Comparison of ENCODE assay signal across 13 cellular contexts in the genomic region with DNA sequence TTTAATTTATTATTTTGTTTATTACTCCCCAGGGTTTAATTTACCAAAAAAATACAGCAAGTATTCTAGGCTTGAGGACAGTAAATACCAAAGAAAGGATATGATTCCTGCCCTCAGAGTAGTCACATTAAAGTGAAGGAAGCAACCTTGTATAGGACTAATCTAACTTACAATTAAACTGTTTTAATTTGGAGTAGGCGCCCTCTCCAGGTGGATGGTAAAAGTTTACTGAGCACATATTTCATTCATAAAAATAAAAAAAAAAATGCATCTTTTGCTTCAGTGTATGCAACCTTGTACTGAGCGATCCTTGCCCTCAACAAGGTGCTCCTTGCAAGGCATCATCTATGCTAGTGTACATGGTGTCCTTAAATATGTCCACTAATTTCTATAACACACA.
DNase-seq lines count a peak whose midpoint lies in the region; ATAC-seq and TF ChIP-seq lines count a peak whose summit lies in the region.
"Had no signal": no experiment of that assay in that cellular context is flagged by ENCODE, and none has a peak within 500 bp of the region (broad histone marks: within the 10 kb centered on the region; RNA-seq: fewer than 3 reads in every experiment).

No MANE protein-coding gene starts in this region.

- intact Hi-C loops in A673 (cut with micrococcal nuclease; ENCODE audit: unreplicated experiment): loop anchor here (10.0 kb wide), 1 partner anchor 341 kb away; no protein-coding TSS in a partner anchor

- H3K9me3 ChIP-seq in A673 (ENCODE audit: low read depth, low read length, poor library complexity, severe bottlenecking) (peaks cover 3% of the 10 kb centered on the region), H9 (ENCODE audit: control insufficient read depth, low read depth, low read length) (no peaks in the 10 kb centered on the region)
- H3K9me3 ChIP-seq: neutrophil had no signal

- no peak overlapping the region for H3K4me2 ChIP-seq in H9 (ENCODE audit: insufficient read depth, insufficient read length, low read length)

- H3K9me3 Mint-ChIP-seq in H9: peaks cover 73 to 74% of the 10 kb centered on the region in 2 experiments

- no peak overlapping the region for H2BK5ac ChIP-seq in H9 (ENCODE audit: insufficient read length, low read length)

- no peak overlapping the region for H4K91ac ChIP-seq in H9 (ENCODE audit: insufficient read length, low read depth, low read length)

- no peaks in the 10 kb centered on the region for H3K27me3 ChIP-seq in A673 (replicated peaks; ENCODE audit: insufficient read depth, low read depth, low read length, poor library complexity)
- peaks cover 22% of the 10 kb centered on the region; the same call in 1 of the 2 replicates for H3K27me3 ChIP-seq in H9 (ENCODE audit: insufficient read depth, low read length)
- no peaks in the 10 kb centered on the region for H3K27me3 ChIP-seq in foreskin keratinocyte
- H3K27me3 ChIP-seq: neutrophil had no signal

- no TSS peak for BruUV-seq in A673 (replicated peaks; lab: Mats Ljungman, UMichigan)

- no peak overlapping the region for H2BK12ac ChIP-seq in H9 (ENCODE audit: insufficient read length, low read depth, low read length)

- no peak overlapping the region for H3K18ac ChIP-seq in H9 (ENCODE audit: insufficient read length, low read depth, low read length)

- H3K79me1 ChIP-seq in H9 (ENCODE audit: insufficient read depth, low read depth, low read length, poor library complexity, severe bottlenecking): no peaks in the 10 kb centered on the region

- no peak overlapping the region for H2AFZ ChIP-seq in H9 (ENCODE audit: low read length)

- H3K4me1 ChIP-seq in A673 (ENCODE audit: insufficient read depth, low read length, poor library complexity, severe bottlenecking) (no peaks in the 10 kb centered on the region), H9 (ENCODE audit: insufficient read depth, low read length) (no peaks in the 10 kb centered on the region), foreskin keratinocyte (no peaks in the 10 kb centered on the region)

- H4K5ac ChIP-seq in H9 (ENCODE audit: insufficient read length, low read depth, low read length): no peak overlapping the region

- H3K56ac ChIP-seq in H9 (ENCODE audit: insufficient read length, low read depth, low read length): no peak overlapping the region

- H3K36me3 Mint-ChIP-seq in H9 (ENCODE audit: insufficient read depth in 1 of 3, low read depth in 3 of 3): peaks cover 4 to 7% (median 4%) of the 10 kb centered on the region in 3 experiments; a peak in 4 of 7 replicates
- H3K36me3 Mint-ChIP-seq: CD4-positive, alpha-beta memory T cell had no signal

- no peak overlapping the region for H3K27ac Mint-ChIP-seq in H9
- H3K27ac Mint-ChIP-seq: CD4-positive, alpha-beta memory T cell had no signal

- TF ChIP-seq CTCF in A673 (conservative IDR thresholded peaks at IDR 0.05; ENCODE audit: low read depth, low read length) (peak; percentile 54), H9 (conservative IDR thresholded peaks at IDR 0.05) (peak; percentile 49; the same call in 2 of the 3 replicates), foreskin keratinocyte (conservative IDR thresholded peaks at IDR 0.05) (peak; percentile 48)

- H3K4me3 ChIP-seq in A673 (ENCODE audit: low read depth, low read length, poor library complexity, severe bottlenecking): no peak overlapping the region

- no CpG with 5 or more reads among the region's 2 CpGs for WGBS in H9 (ENCODE audit: extremely low coverage, insufficient read length, low lambda C conversion rate)

- H2AK5ac ChIP-seq in H9 (ENCODE audit: insufficient read length, low read length): no peak overlapping the region

- no peak overlapping the region for H3K23ac ChIP-seq in H9 (ENCODE audit: insufficient read length, low read depth, low read length)

- POLR2A ChIA-PET in A673 (lab: Charles Lee; ENCODE audit: low non-redundant PET): no interaction called here

- H3K4me3 Mint-ChIP-seq in H9: no peak overlapping the region
- H3K4me3 Mint-ChIP-seq: CD4-positive, alpha-beta memory T cell had no signal

- no peak overlapping the region for H2BK15ac ChIP-seq in H9 (ENCODE audit: low read depth, low read length)

- DNase-seq in A673 (ENCODE audit: low spot score) (peak; percentile 53), H9 (no peak), SK-MEL-5 (ENCODE audit: low read depth, low spot score) (peak; percentile 33), foreskin keratinocyte (no peak), SKM-1 (lab: John Stamatoyannopoulos, UW; ENCODE audit: unreplicated experiment) (no peak), NCI-H1105 (lab: John Stamatoyannopoulos, UW) (no peak)
- DNase-seq: CD4-positive, alpha-beta memory T cell; NCI-H446; stimulated activated CD4-positive, alpha-beta T cell treated with anti-CD3 and anti-CD28 coated beads, Interleukin-4, amount 100 ng/mL, for 24 hours; WERI-Rb-1 had no signal

- no peak overlapping the region for H2BK20ac ChIP-seq in H9 (ENCODE audit: low read depth, low read length, poor library complexity, severe bottlenecking)

- no peak overlapping the region for H3T11ph ChIP-seq in H9 (ENCODE audit: low read length)

- H3K9ac ChIP-seq in H9 (ENCODE audit: extremely low read depth, insufficient read length, low read length): no peak overlapping the region

- H3K27me3 Mint-ChIP-seq in H9 (ENCODE audit: low read depth): peaks cover 78% of the 10 kb centered on the region
- H3K27me3 Mint-ChIP-seq: CD4-positive, alpha-beta memory T cell had no signal

- CTCF ChIA-PET in A673 (lab: Charles Lee): no interaction called here

- no peak overlapping the region for H3K14ac ChIP-seq in H9 (ENCODE audit: insufficient read depth, low read length)

- ATAC-seq in foreskin keratinocyte: no peak
- ATAC-seq in GM19328 (IDR thresholded peaks at IDR 0.05; ENCODE audit: unreplicated experiment): no peak
- no peak for ATAC-seq in HG02870 (IDR thresholded peaks at IDR 0.05; ENCODE audit: unreplicated experiment)

- in situ Hi-C loops in SK-MEL-5 (cut with HindIII; ENCODE audit: low pct_unique_long_range_greater_than_20kb, low sequenced_read_pairs): no loop called here

- peaks cover 5 to 6% of the 10 kb centered on the region in 2 experiments; a peak in 2 of 4 replicates for H3K4me1 Mint-ChIP-seq in H9
- H3K4me1 Mint-ChIP-seq: CD4-positive, alpha-beta memory T cell had no signal

- no peak overlapping the region for H2BK120ac ChIP-seq in H9 (ENCODE audit: low read depth, low read length, poor library complexity, severe bottlenecking)

- no peaks in the 10 kb centered on the region for H4K20me1 ChIP-seq in H9 (ENCODE audit: control insufficient read depth, insufficient read depth, insufficient read length)

- H3K23me2 ChIP-seq in H9 (ENCODE audit: insufficient read length, low read depth, low read length, poor library complexity, severe bottlenecking): no peaks in the 10 kb centered on the region

- no peaks in the 10 kb centered on the region for H3K36me3 ChIP-seq in A673 (ENCODE audit: insufficient read depth, low read length, poor library complexity, severe bottlenecking)
- H3K36me3 ChIP-seq: neutrophil, WERI-Rb-1 had no signal

- no peak overlapping the region for H3K4ac ChIP-seq in H9 (ENCODE audit: low read depth, low read length)

- H4K8ac ChIP-seq in H9 (replicated peaks; ENCODE audit: insufficient read length, low read depth, low read length): no peak overlapping the region

- H3K27ac ChIP-seq in A673 (ENCODE audit: low read depth, low read length, poor library complexity, severe bottlenecking) (no peak overlapping the region), H9 (ENCODE audit: insufficient read length, low read depth, low read length) (no peak overlapping the region), foreskin keratinocyte (no peak overlapping the region)
- H3K27ac ChIP-seq: neutrophil, WERI-Rb-1 had no signal

- no peaks in the 10 kb centered on the region for H3K79me2 ChIP-seq in H9 (ENCODE audit: insufficient read depth, low read length)

Comparison
In these comparisons a context has a peak if more than half of its experiments do, and no peak if none do; other contexts are left out.
1. DNase-seq: peak in A673 (single experiment) and SK-MEL-5 (single experiment); none in H9 (single experiment), foreskin keratinocyte (0 of 2), SKM-1 (single experiment) and NCI-H1105 (single experiment).
2. Peak in every context shown above with its lines, with median percentiles within 50 percentile points of each other: CTCF ChIP-seq.